8 cellular contexts compared by ENCODE assay signal in genomic region chrX:24150051-24150790, GRCh38. TPM values are rescaled to one million over a fixed set of nuclear protein-coding genes. Genes with fewer than 3 reads are reported as not detected.
DNase-seq lines count a peak whose midpoint lies in the region; ATAC-seq, FAIRE-seq and TF ChIP-seq lines count a peak whose summit lies in the region.

No MANE protein-coding gene starts in this region.

- H3K27me3 ChIP-seq in breast epithelium: no peaks in the 10 kb centered on the region

- CTCF ChIA-PET in A549 (lab: Yijun Ruan, JAX): interaction anchor here (0.6 to 1.4 kb wide), 6 partner anchors 11 to 105 kb away, joined by 3 to 4 read pairs (median 3); no protein-coding TSS in a partner anchor

- TF ChIP-seq RAD21 in A549 (conservative IDR thresholded peaks at IDR 0.05 in 1 of 2, IDR thresholded peaks at IDR 0.05 in 1 of 2): peak; percentile 37 to 66; a peak in 4 of 5 replicates

- peak overlapping the region; percentile 97 for H3K4me2 ChIP-seq in A549

- DNase-seq in A549 (ENCODE audit: low read depth in 1 of 2, low spot score in 1 of 2) (peak; percentile 78 to 94), NCI-H2107 treated with DMSO at 0.1 percent for 48 hours (lab: John Stamatoyannopoulos, UW; ENCODE audit: unreplicated experiment) (peak; percentile 93), breast epithelium (ENCODE audit: low spot score in 2 of 2) (peak; percentile 75 to 88), iPS-NIHi7 (ENCODE audit: extremely low spot score) (peak; percentile 93), smooth muscle cell of the brain vasculature (ENCODE audit: low read depth, low spot score) (peak; percentile 87)

- ATAC-seq in A549 (peak; percentile 75 to 79), GM18517 (IDR thresholded peaks at IDR 0.05; ENCODE audit: unreplicated experiment) (peak; percentile 79), HG03039 (IDR thresholded peaks at IDR 0.05; ENCODE audit: unreplicated experiment) (peak; percentile 66)

- no peaks in the 10 kb centered on the region for H3K36me3 ChIP-seq in breast epithelium

- POLR2A ChIA-PET in A549 (lab: Yijun Ruan, JAX): interaction anchor here (1.5 to 2.7 kb wide), 2 partner anchors 66 to 96 kb away, joined by 7 to 12 read pairs; partner anchors contain the start of gene EIF2S3

- intact Hi-C loops in breast epithelium (cut with DNase I; ENCODE audit: low total_unique reads): no loop called here

- H3K9me3 ChIP-seq in A549 (no peaks in the 10 kb centered on the region), breast epithelium (no peaks in the 10 kb centered on the region)

- H3K27ac ChIP-seq in A549 (peak overlapping the region; percentile 98 to 100), VCaP (peak overlapping the region; percentile 99), breast epithelium (peak overlapping the region; percentile 99 to 100)

- WGBS in A549 (ENCODE audit: missing lambda C conversion rate): 2% methylated on average over 12 of the region's 79 CpGs

- H3K4me1 ChIP-seq in A549 (peaks cover 61% of the 10 kb centered on the region), breast epithelium (peaks cover 3 to 17% of the 10 kb centered on the region in 2 donors)

- FAIRE-seq in A549 (lab: Jason Lieb, UNC): no peak

- TF ChIP-seq POLR2A in A549 (IDR thresholded peaks at IDR 0.05; ENCODE audit: low read length) (peak; percentile 40), breast epithelium (IDR thresholded peaks at IDR 0.05) (peak; percentile 29)

- peak; percentile 41 for TF ChIP-seq CTCF in A549 (IDR thresholded peaks at IDR 0.05)
- TF ChIP-seq CTCF in VCaP (conservative IDR thresholded peaks at IDR 0.05): peak; percentile 54
- TF ChIP-seq CTCF in breast epithelium (IDR thresholded peaks at IDR 0.05): peak; percentile 15 to 43 (median 28)

- no peak for TF ChIP-seq EP300 in A549 (IDR thresholded peaks at IDR 0.05)

- H3K4me3 ChIP-seq in A549 (peak overlapping the region; percentile 85), breast epithelium (peak overlapping the region; percentile 57 to 83 (median 71))

TF ChIP-seq in A549, 52 proteins besides CTCF, POLR2A, EP300 and RAD21:
- TF ChIP-seq JUN (IDR thresholded peaks at IDR 0.05) (peak in 1 of 2 experiments; percentile 58; a peak in 2 of 5 replicates), ZSCAN20 (CRISPR knock-in tag; IDR thresholded peaks at IDR 0.05) (no peak), MAX (IDR thresholded peaks at IDR 0.05) (peak; percentile 67), KDM5A (IDR thresholded peaks at IDR 0.05) (peak; percentile 53; the same call in 1 of the 2 replicates), HOXB5 (CRISPR knock-in tag; IDR thresholded peaks at IDR 0.05) (0 out of 2 replicates have a peak, but pooled peaks have one; percentile 34), SMC3 (IDR thresholded peaks at IDR 0.05) (peak; percentile 50), NPAS2 (CRISPR knock-in tag; IDR thresholded peaks at IDR 0.05; ENCODE audit: borderline replicate concordance) (no peak), GATA3 (IDR thresholded peaks at IDR 0.05; ENCODE audit: borderline replicate concordance) (no peak), CBX2 (IDR thresholded peaks at IDR 0.05; ENCODE audit: borderline replicate concordance, low read depth) (no peak), TFCP2L1 (CRISPR knock-in tag; IDR thresholded peaks at IDR 0.05) (0 out of 2 replicates have a peak, but pooled peaks have one; percentile 37), MYC (IDR thresholded peaks at IDR 0.05; ENCODE audit: borderline replicate concordance, low read length) (peak; percentile 46), PHF8 (IDR thresholded peaks at IDR 0.05; ENCODE audit: borderline replicate concordance, low read depth) (peak; percentile 41; the same call in 1 of the 2 replicates)

RNA-seq across cellular contexts. Expression of gene ZFX, which starts 0.7 kb away (rescaled TPM):
- polyA plus RNA-seq in A549 (2011; rRNA removed): 29.1 and 30.1 TPM in 2 replicates
- 7.8 and 7.9 TPM in 2 replicates for polyA plus RNA-seq in A549 (2012; cell fraction: cytosol; rRNA removed)
- 7.9 and 9.4 TPM in 2 replicates for polyA plus RNA-seq in A549 (2012; cell fraction: nucleus; rRNA removed)
- polyA plus RNA-seq in A549 (2017; fragmentation: RNase III; extraction: RNeasy Plus Mini Kit Qiagen cat#74134 plus additional on column Dnase treatment): 18.0 to 21.3 TPM (median 18.1 TPM) in 3 replicates
- polyA minus RNA-seq in A549 (2011; rRNA and poly(A)+ RNA removed): 59.7 and 60.2 TPM in 2 replicates
- total RNA-seq in breast epithelium: 10 to 100 TPM; 46.9 to 88.4 (median 67.5) TPM

Comparison
In these comparisons a context has a peak if more than half of its experiments do, and no peak if none do; other contexts are left out.
1. Peak in every context shown above with its lines: DNase-seq, ATAC-seq, H3K4me3 ChIP-seq and H3K27ac ChIP-seq.